In genomic region chr14:59871166-59871495, GRCh38 we compare ENCODE assay signal across 1 cellular context.
TF ChIP-seq lines count a peak whose summit lies in the region.

No MANE protein-coding gene starts in this region.

TF ChIP-seq in SK-N-SH, 30 proteins besides CTCF, POLR2A, EP300 and RAD21 (continued from another document):
- no peak for TF ChIP-seq TEAD4 (IDR thresholded peaks at IDR 0.05; ENCODE audit: borderline replicate concordance, insufficient read depth)
- TF ChIP-seq IRF3 (IDR thresholded peaks at IDR 0.05; ENCODE audit: low read depth, low read length), result no peak
- no peak for TF ChIP-seq GATA2 (CRISPR knock-in tag; IDR thresholded peaks at IDR 0.05)
- TF ChIP-seq GABPA (IDR thresholded peaks at IDR 0.05; ENCODE audit: low read depth), result no peak
- TF ChIP-seq SIN3A (IDR thresholded peaks at IDR 0.05; ENCODE audit: borderline replicate concordance, low read depth, low read length), result no peak
- no peak for TF ChIP-seq JUND (IDR thresholded peaks at IDR 0.05)
- no peak for TF ChIP-seq CHD2 (IDR thresholded peaks at IDR 0.05; ENCODE audit: low read length, partially characterized antibody)
- TF ChIP-seq USF2 (IDR thresholded peaks at IDR 0.05; ENCODE audit: borderline replicate concordance, low read depth, low read length), result no peak
- no peak for TF ChIP-seq USF1 (IDR thresholded peaks at IDR 0.05; ENCODE audit: borderline replicate concordance, low read depth)
- no peak for TF ChIP-seq RCOR1 (IDR thresholded peaks at IDR 0.05; ENCODE audit: low read length)
- no peak for TF ChIP-seq ZBTB33 (IDR thresholded peaks at IDR 0.05; ENCODE audit: borderline replicate concordance, low read depth)
- TF ChIP-seq TAF1 (IDR thresholded peaks at IDR 0.05; ENCODE audit: borderline replicate concordance, low read depth, low read length), result no peak
- no peak for TF ChIP-seq YY1 (IDR thresholded peaks at IDR 0.05; ENCODE audit: low read depth)
